11 cellular contexts compared by ENCODE assay signal in genomic region chr9:37650299-37650872, GRCh38. TPM values are rescaled to one million over a fixed set of nuclear protein-coding genes. Genes with fewer than 3 reads are reported as not detected.
DNase-seq lines count a peak whose midpoint lies in the region; ATAC-seq and TF ChIP-seq lines count a peak whose summit lies in the region.
"Had no signal": no experiment of that assay in that cellular context is flagged by ENCODE, and none has a peak within 500 bp of the region (broad histone marks: within the 10 kb centered on the region; RNA-seq: fewer than 3 reads in every experiment).

No MANE protein-coding gene starts in this region.

- peak overlapping the region; percentile 82 for H2AFZ ChIP-seq in mammary epithelial cell (ENCODE audit: low read depth, low read length)

- peak; percentile 13 for ATAC-seq in HG03469 (IDR thresholded peaks at IDR 0.05; ENCODE audit: unreplicated experiment)

- H3K9me3 Mint-ChIP-seq in neural crest cell = no peaks in the 10 kb centered on the region

- peaks cover 4% of the 10 kb centered on the region for H3K4me1 Mint-ChIP-seq in neural crest cell

- no peaks in the 10 kb centered on the region for H3K36me3 Mint-ChIP-seq in neural crest cell (ENCODE audit: low read depth)

- POLR2A ChIA-PET in GM10248 (lab: Yijun Ruan, JAX) = no interaction called here

- H3K27ac Mint-ChIP-seq in neural crest cell (ENCODE audit: unreplicated experiment) = no peak overlapping the region

- H3K4me1 ChIP-seq in BE2C (peaks cover 4% of the 10 kb centered on the region; the same call in 1 of the 2 replicates), mammary epithelial cell (ENCODE audit: insufficient read depth, low read length) (peaks cover 10% of the 10 kb centered on the region)

- H3K4me2 ChIP-seq in mammary epithelial cell (ENCODE audit: insufficient read depth, low read depth, low read length) = peak overlapping the region; percentile 97

- BruUV-seq in mammary epithelial cell (replicated peaks; lab: Mats Ljungman, UMichigan) = no TSS peak

- CTCF ChIA-PET in mammary epithelial cell (lab: Charles Lee; ENCODE audit: low non-redundant PET) = interaction anchor here (0.6 kb wide), 1 partner anchor 24 kb away, joined by 7 read pairs; no protein-coding TSS in a partner anchor
- CTCF ChIA-PET in GM10248 (lab: Yijun Ruan, JAX) = no interaction called here

- H3K27ac ChIP-seq in mammary epithelial cell (ENCODE audit: insufficient read depth, low read depth, low read length) = no peak overlapping the region
- H3K27ac ChIP-seq: KMS-11 had no signal

- no peaks in the 10 kb centered on the region for H4K20me1 ChIP-seq in mammary epithelial cell (ENCODE audit: insufficient read depth, low read length)

- WGBS in mammary epithelial cell (ENCODE audit: low coverage, missing lambda C conversion rate) = 77% methylated on average over 7 of the region's 45 CpGs

- H3K27me3 Mint-ChIP-seq in neural crest cell (ENCODE audit: low read depth) = peaks cover 89% of the 10 kb centered on the region

- in situ Hi-C loops in mammary epithelial cell (cut with MboI; ENCODE audit: low sequenced_read_pairs in 2 of 2) = loop anchor here in 1 of 2 donors (10.0 kb wide), 1 partner anchor 54 kb away; no protein-coding TSS in a partner anchor

- DNase-seq in BE2C (no peak), mammary epithelial cell (no peak), neural crest cell (ENCODE audit: low read depth, low spot score) (no peak), ureter (ENCODE audit: low spot score) (no peak), GM10248 (ENCODE audit: extremely low spot score) (no peak), SHP77 treated with DMSO at 0.1 percent for 48 hours (lab: John Stamatoyannopoulos, UW) (no peak)
- no peak for DNase-seq in stimulated activated CD4-positive, alpha-beta T cell treated with anti-CD3 and anti-CD28 coated beads, Interleukin-15, amount 100 ng/mL, for 24 hours

- no peak for TF ChIP-seq CTCF in BE2C (IDR thresholded peaks at IDR 0.05; ENCODE audit: low read depth, low read length)
- no peak for TF ChIP-seq CTCF in mammary epithelial cell (conservative IDR thresholded peaks at IDR 0.05 in 1 of 2, IDR thresholded peaks at IDR 0.05 in 1 of 2; ENCODE audit: extremely low read depth in 1 of 2, insufficient read depth in 1 of 2, low read depth in 1 of 2, low read length in 2 of 2)
- TF ChIP-seq CTCF in neural crest cell (conservative IDR thresholded peaks at IDR 0.05) = no peak
- no peak for TF ChIP-seq CTCF in GM10248 (IDR thresholded peaks at IDR 0.05; ENCODE audit: control extremely low read depth, extremely low read depth, low read depth, missing control alignments)

- H3K36me3 ChIP-seq in BE2C = no peaks in the 10 kb centered on the region
- no peaks in the 10 kb centered on the region for H3K36me3 ChIP-seq in mammary epithelial cell (ENCODE audit: insufficient read depth, low read length)

- intact Hi-C loops in mammary epithelial cell (cut with micrococcal nuclease) = loop anchor here (2.0 to 10.0 kb wide), 3 partner anchors 58 to 742 kb away; partner anchors contain the start of genes ALDH1B1, POLR1E and TOMM5

- peaks cover 8% of the 10 kb centered on the region for H3K27me3 ChIP-seq in BE2C
- peaks cover 26% of the 10 kb centered on the region for H3K27me3 ChIP-seq in mammary epithelial cell (ENCODE audit: insufficient read depth, low read length)

- peak overlapping the region; percentile 44 for H3K4me3 ChIP-seq in BE2C (ENCODE audit: low read depth, low read length)
- peak overlapping the region in 1 of 3 experiments; percentile 26 for H3K4me3 ChIP-seq in mammary epithelial cell (replicated peaks in 1 of 3; ENCODE audit: insufficient read depth in 1 of 3, low read depth in 2 of 3, low read length in 3 of 3)

- dilution Hi-C loops in mammary epithelial cell (cut with HindIII; ENCODE audit: low sequenced_read_pairs) = no loop called here

- no peaks in the 10 kb centered on the region for H3K9me3 ChIP-seq in BE2C
- no peaks in the 10 kb centered on the region for H3K9me3 ChIP-seq in mammary epithelial cell (replicated peaks; ENCODE audit: insufficient read depth, low read length)
- H3K9me3 ChIP-seq: SK-N-SH had no signal

- H3K79me2 ChIP-seq in mammary epithelial cell (ENCODE audit: insufficient read depth, low read length) = no peaks in the 10 kb centered on the region

- peak overlapping the region; percentile 85 for H3K4me3 Mint-ChIP-seq in neural crest cell

- no peak overlapping the region for H3K9ac ChIP-seq in mammary epithelial cell (ENCODE audit: insufficient read depth, low read length)
- H3K9ac ChIP-seq: SK-N-SH had no signal

RNA-seq across cellular contexts. Expression of gene FRMPD1, which starts 0.4 kb away (rescaled TPM):
- not detected for polyA plus RNA-seq in BE2C (2012; ENCODE audit: insufficient read depth, insufficient read length, low read depth)
- total RNA-seq in mammary epithelial cell = under 1 TPM; 0.17 to 0.26 TPM
- polyA plus RNA-seq in mammary epithelial cell = 0.14 TPM
- polyA minus RNA-seq in mammary epithelial cell = not detected
- 0.11 and 0.19 TPM in 2 replicates for total RNA-seq in neural crest cell
- total RNA-seq in ureter = not detected
- total RNA-seq: mononuclear cell had no signal
- polyA plus RNA-seq: SK-N-SH had no signal

RNA-seq across cellular contexts. Expression of gene TOMM5, which starts 58.0 kb away (rescaled TPM):
- polyA plus RNA-seq in BE2C (2012; ENCODE audit: insufficient read depth, insufficient read length, low read depth) = 161 TPM
- total RNA-seq in mammary epithelial cell = 100 to 1,000 TPM in 1 of 2 donors, 10 to 100 TPM in 1; 69.7 to 135 TPM
- polyA plus RNA-seq in mammary epithelial cell = 170 TPM
- polyA minus RNA-seq in mammary epithelial cell = 36.0 TPM
- total RNA-seq in neural crest cell = 155 and 159 TPM in 2 replicates
- 72.7 TPM for total RNA-seq in ureter
